Comparison of ENCODE assay signal across 1 cellular context in the genomic region with DNA sequence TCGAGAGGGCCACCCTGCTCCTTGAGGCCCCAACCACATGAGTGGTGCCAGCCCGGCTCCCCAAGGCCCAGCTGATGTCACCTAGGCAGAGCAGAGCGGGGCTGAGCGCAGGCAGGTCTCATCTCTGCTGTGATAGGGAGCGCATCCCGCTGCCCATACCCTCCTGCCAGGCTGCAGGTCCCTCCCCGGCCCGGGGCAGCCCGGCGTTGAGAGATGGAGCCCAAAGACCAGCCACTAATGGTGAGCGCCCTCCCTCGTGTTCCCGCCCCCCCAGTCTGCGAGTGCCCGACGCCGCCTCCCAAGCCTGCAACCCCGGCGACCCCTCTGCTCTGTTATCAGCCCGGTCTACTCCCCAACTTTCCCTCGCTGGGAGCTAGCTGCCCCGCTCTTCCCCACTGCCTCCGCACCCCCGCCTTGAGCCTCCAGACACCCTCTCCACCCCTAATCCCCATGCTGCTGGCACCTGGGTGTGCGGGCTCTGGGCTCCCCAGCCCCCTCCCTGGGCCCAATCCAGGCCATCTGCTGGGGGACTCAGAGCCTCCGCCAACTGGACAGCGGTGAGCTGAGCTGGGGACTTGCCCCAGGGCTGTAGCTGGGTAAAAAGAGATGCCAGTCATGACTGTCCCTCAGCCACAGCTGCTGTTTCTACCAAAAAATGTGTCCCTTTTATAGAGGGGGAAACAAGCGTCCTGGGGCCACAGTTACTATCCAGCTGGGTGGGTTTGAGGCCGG.
TF ChIP-seq lines count a peak whose summit lies in the region.

No MANE protein-coding gene starts in this region.

TF ChIP-seq in A549, 52 proteins besides CTCF, POLR2A, EP300 and RAD21:
- TF ChIP-seq, protein P1, sequence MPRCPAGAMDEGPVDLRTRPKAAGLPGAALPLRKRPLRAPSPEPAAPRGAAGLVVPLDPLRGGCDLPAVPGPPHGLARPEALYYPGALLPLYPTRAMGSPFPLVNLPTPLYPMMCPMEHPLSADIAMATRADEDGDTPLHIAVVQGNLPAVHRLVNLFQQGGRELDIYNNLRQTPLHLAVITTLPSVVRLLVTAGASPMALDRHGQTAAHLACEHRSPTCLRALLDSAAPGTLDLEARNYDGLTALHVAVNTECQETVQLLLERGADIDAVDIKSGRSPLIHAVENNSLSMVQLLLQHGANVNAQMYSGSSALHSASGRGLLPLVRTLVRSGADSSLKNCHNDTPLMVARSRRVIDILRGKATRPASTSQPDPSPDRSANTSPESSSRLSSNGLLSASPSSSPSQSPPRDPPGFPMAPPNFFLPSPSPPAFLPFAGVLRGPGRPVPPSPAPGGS (IDR thresholded peaks at IDR 0.05) = no peak
- no peak for TF ChIP-seq MAZ (IDR thresholded peaks at IDR 0.05; ENCODE audit: borderline replicate concordance, low read depth, low read length)
- TF ChIP-seq, protein P2, sequence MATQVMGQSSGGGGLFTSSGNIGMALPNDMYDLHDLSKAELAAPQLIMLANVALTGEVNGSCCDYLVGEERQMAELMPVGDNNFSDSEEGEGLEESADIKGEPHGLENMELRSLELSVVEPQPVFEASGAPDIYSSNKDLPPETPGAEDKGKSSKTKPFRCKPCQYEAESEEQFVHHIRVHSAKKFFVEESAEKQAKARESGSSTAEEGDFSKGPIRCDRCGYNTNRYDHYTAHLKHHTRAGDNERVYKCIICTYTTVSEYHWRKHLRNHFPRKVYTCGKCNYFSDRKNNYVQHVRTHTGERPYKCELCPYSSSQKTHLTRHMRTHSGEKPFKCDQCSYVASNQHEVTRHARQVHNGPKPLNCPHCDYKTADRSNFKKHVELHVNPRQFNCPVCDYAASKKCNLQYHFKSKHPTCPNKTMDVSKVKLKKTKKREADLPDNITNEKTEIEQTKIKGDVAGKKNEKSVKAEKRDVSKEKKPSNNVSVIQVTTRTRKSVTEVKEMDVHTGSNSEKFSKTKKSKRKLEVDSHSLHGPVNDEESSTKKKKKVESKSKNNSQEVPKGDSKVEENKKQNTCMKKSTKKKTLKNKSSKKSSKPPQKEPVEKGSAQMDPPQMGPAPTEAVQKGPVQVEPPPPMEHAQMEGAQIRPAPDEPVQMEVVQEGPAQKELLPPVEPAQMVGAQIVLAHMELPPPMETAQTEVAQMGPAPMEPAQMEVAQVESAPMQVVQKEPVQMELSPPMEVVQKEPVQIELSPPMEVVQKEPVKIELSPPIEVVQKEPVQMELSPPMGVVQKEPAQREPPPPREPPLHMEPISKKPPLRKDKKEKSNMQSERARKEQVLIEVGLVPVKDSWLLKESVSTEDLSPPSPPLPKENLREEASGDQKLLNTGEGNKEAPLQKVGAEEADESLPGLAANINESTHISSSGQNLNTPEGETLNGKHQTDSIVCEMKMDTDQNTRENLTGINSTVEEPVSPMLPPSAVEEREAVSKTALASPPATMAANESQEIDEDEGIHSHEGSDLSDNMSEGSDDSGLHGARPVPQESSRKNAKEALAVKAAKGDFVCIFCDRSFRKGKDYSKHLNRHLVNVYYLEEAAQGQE (IDR thresholded peaks at IDR 0.05) = no peak
- TF ChIP-seq, protein P3, sequence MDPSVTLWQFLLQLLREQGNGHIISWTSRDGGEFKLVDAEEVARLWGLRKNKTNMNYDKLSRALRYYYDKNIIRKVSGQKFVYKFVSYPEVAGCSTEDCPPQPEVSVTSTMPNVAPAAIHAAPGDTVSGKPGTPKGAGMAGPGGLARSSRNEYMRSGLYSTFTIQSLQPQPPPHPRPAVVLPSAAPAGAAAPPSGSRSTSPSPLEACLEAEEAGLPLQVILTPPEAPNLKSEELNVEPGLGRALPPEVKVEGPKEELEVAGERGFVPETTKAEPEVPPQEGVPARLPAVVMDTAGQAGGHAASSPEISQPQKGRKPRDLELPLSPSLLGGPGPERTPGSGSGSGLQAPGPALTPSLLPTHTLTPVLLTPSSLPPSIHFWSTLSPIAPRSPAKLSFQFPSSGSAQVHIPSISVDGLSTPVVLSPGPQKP (IDR thresholded peaks at IDR 0.05; ENCODE audit: low read depth, low read length) = no peak
- no peak for TF ChIP-seq PBX3 (IDR thresholded peaks at IDR 0.05)
- TF ChIP-seq CEBPB (IDR thresholded peaks at IDR 0.05) = no peak
- no peak for TF ChIP-seq HEYL (CRISPR knock-in tag; IDR thresholded peaks at IDR 0.05)
- TF ChIP-seq, protein P4, sequence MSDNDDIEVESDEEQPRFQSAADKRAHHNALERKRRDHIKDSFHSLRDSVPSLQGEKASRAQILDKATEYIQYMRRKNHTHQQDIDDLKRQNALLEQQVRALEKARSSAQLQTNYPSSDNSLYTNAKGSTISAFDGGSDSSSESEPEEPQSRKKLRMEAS (IDR thresholded peaks at IDR 0.05) = no peak
- no peak for TF ChIP-seq EHMT2 (IDR thresholded peaks at IDR 0.05; ENCODE audit: low read depth)
- no peak for TF ChIP-seq RARB (CRISPR knock-in tag; IDR thresholded peaks at IDR 0.05)
- TF ChIP-seq GATA3 (IDR thresholded peaks at IDR 0.05; ENCODE audit: borderline replicate concordance) = no peak
- no peak for TF ChIP-seq KDM1A (IDR thresholded peaks at IDR 0.05; ENCODE audit: low read depth)
- TF ChIP-seq SREBF2 (IDR thresholded peaks at IDR 0.05) = no peak
- TF ChIP-seq, protein P5, sequence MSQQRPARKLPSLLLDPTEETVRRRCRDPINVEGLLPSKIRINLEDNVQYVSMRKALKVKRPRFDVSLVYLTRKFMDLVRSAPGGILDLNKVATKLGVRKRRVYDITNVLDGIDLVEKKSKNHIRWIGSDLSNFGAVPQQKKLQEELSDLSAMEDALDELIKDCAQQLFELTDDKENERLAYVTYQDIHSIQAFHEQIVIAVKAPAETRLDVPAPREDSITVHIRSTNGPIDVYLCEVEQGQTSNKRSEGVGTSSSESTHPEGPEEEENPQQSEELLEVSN (IDR thresholded peaks at IDR 0.05; ENCODE audit: borderline replicate concordance, low read depth) = no peak
- TF ChIP-seq KDM5A (IDR thresholded peaks at IDR 0.05) = no peak
- TF ChIP-seq TFCP2L1 (CRISPR knock-in tag; IDR thresholded peaks at IDR 0.05) = no peak
- no peak for TF ChIP-seq CBX8 (IDR thresholded peaks at IDR 0.05)
- no peak for TF ChIP-seq ZNF302 (CRISPR knock-in tag; IDR thresholded peaks at IDR 0.05)
